18 cellular contexts compared by ENCODE assay signal in the genomic region with DNA sequence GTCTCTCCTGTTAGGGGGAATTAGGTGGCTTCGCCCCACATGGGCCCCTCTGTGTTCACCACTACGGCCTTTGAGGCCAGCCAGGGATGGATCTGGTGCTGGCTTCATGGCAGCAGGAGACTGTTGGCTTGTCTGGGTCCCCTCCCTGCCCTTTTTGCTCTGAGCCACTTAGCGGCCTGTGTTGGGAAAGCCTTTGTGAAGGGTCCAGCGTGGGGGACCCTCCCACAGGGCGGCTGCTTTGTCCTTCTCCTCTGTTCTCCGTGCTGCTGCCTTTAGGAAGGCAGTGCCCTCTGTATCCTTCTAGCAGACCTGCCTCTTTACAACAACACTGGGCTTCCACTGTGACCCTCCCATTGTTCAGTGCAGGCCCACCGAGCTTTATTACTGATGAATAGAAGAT.
"Had no signal": no experiment of that assay in that cellular context is flagged by ENCODE, and none has a peak within 500 bp of the region (broad histone marks: within the 10 kb centered on the region; RNA-seq: fewer than 3 reads in every experiment).

No MANE protein-coding gene starts in this region.

- H3K27me3 ChIP-seq: dorsolateral prefrontal cortex, foreskin keratinocyte, suprapubic skin, thyroid gland had no signal

- H3K27ac Mint-ChIP-seq: naive thymus-derived CD4-positive, alpha-beta T cell; type B pancreatic cell had no signal

- H3K4me3 Mint-ChIP-seq: central memory CD8-positive, alpha-beta T cell; naive thymus-derived CD4-positive, alpha-beta T cell; type B pancreatic cell had no signal

- H3K4me3 ChIP-seq: dorsolateral prefrontal cortex, prostate gland, spleen, suprapubic skin, thyroid gland had no signal

- H3K4me1 Mint-ChIP-seq: central memory CD8-positive, alpha-beta T cell; naive thymus-derived CD4-positive, alpha-beta T cell had no signal

- H3K9me3 ChIP-seq: prostate gland, suprapubic skin, thyroid gland had no signal

- H3K9me3 Mint-ChIP-seq: central memory CD8-positive, alpha-beta T cell; type B pancreatic cell had no signal

- DNase-seq: cortex of kidney; dorsolateral prefrontal cortex; erythroblast; foreskin keratinocyte; mammary epithelial cell; naive thymus-derived CD4-positive, alpha-beta T cell; spleen; stimulated activated CD4-positive, alpha-beta T cell treated with anti-CD3 and anti-CD28 coated beads, Interleukin-15, amount 100 ng/mL, for 24 hours; stimulated activated CD4-positive, alpha-beta T cell treated with anti-CD3 and anti-CD28 coated beads, Interleukin-1b, Interleukin-23, amount 100 ng/mL, for 48 hours; stimulated activated CD4-positive, alpha-beta T cell treated with anti-CD3 and anti-CD28 coated beads, Interleukin-4, amount 100 ng/mL, for 4 hours; stimulated activated naive CD8-positive, alpha-beta T cell treated with anti-CD3 and anti-CD28 coated beads, Interleukin-15, Interleukin-2, amounts not matched to agents 100 U/mL and 50 U/mL, for 24 hours; thyroid gland had no signal

- H3K27ac ChIP-seq: dorsolateral prefrontal cortex, foreskin keratinocyte, parathyroid adenoma, prostate gland, spleen, suprapubic skin, thyroid gland had no signal

- ATAC-seq: foreskin keratinocyte; naive thymus-derived CD4-positive, alpha-beta T cell; sciatic nerve; stimulated activated naive CD8-positive, alpha-beta T cell treated with anti-CD3 and anti-CD28 coated beads, Interleukin-15, Interleukin-2, amounts not matched to agents 100 U/mL and 50 U/mL, for 24 hours had no signal

- H3K36me3 Mint-ChIP-seq: naive thymus-derived CD4-positive, alpha-beta T cell; type B pancreatic cell had no signal

- H3K4me1 ChIP-seq: foreskin keratinocyte, parathyroid adenoma, prostate gland, spleen, suprapubic skin, thyroid gland had no signal

- H3K36me3 ChIP-seq: prostate gland, spleen, suprapubic skin, thyroid gland had no signal

- H3K9ac ChIP-seq: parathyroid adenoma had no signal

- H2AFZ ChIP-seq: parathyroid adenoma had no signal
